Comparison of ENCODE assay signal across 2 cellular contexts in genomic region chr11:72100009-72100408, GRCh38.
TF ChIP-seq lines count a peak whose summit lies in the region.

No MANE protein-coding gene starts in this region.

TF ChIP-seq in SK-N-SH, 30 proteins besides CTCF, POLR2A, EP300 and RAD21 (continued from another document):
- TF ChIP-seq, protein P1, sequence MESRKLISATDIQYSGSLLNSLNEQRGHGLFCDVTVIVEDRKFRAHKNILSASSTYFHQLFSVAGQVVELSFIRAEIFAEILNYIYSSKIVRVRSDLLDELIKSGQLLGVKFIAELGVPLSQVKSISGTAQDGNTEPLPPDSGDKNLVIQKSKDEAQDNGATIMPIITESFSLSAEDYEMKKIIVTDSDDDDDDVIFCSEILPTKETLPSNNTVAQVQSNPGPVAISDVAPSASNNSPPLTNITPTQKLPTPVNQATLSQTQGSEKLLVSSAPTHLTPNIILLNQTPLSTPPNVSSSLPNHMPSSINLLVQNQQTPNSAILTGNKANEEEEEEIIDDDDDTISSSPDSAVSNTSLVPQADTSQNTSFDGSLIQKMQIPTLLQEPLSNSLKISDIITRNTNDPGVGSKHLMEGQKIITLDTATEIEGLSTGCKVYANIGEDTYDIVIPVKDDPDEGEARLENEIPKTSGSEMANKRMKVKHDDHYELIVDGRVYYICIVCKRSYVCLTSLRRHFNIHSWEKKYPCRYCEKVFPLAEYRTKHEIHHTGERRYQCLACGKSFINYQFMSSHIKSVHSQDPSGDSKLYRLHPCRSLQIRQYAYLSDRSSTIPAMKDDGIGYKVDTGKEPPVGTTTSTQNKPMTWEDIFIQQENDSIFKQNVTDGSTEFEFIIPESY (IDR thresholded peaks at IDR 0.05; ENCODE audit: borderline replicate concordance, low read depth): no peak
- TF ChIP-seq EZH2phosphoT487 (IDR thresholded peaks at IDR 0.05; ENCODE audit: borderline replicate concordance, low read depth) (no peak), SMC3 (IDR thresholded peaks at IDR 0.05; ENCODE audit: low read depth, low read length) (no peak), RCOR1 (IDR thresholded peaks at IDR 0.05; ENCODE audit: low read length) (no peak), USF2 (IDR thresholded peaks at IDR 0.05; ENCODE audit: borderline replicate concordance, low read depth, low read length) (no peak), FOSL2 (IDR thresholded peaks at IDR 0.05; ENCODE audit: borderline replicate concordance, low read depth) (no peak), RXRA (IDR thresholded peaks at IDR 0.05; ENCODE audit: borderline replicate concordance, low read depth) (no peak)
- TF ChIP-seq, protein P2, sequence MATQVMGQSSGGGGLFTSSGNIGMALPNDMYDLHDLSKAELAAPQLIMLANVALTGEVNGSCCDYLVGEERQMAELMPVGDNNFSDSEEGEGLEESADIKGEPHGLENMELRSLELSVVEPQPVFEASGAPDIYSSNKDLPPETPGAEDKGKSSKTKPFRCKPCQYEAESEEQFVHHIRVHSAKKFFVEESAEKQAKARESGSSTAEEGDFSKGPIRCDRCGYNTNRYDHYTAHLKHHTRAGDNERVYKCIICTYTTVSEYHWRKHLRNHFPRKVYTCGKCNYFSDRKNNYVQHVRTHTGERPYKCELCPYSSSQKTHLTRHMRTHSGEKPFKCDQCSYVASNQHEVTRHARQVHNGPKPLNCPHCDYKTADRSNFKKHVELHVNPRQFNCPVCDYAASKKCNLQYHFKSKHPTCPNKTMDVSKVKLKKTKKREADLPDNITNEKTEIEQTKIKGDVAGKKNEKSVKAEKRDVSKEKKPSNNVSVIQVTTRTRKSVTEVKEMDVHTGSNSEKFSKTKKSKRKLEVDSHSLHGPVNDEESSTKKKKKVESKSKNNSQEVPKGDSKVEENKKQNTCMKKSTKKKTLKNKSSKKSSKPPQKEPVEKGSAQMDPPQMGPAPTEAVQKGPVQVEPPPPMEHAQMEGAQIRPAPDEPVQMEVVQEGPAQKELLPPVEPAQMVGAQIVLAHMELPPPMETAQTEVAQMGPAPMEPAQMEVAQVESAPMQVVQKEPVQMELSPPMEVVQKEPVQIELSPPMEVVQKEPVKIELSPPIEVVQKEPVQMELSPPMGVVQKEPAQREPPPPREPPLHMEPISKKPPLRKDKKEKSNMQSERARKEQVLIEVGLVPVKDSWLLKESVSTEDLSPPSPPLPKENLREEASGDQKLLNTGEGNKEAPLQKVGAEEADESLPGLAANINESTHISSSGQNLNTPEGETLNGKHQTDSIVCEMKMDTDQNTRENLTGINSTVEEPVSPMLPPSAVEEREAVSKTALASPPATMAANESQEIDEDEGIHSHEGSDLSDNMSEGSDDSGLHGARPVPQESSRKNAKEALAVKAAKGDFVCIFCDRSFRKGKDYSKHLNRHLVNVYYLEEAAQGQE (IDR thresholded peaks at IDR 0.05; ENCODE audit: low read depth, low read length): no peak
- TF ChIP-seq, protein P3, sequence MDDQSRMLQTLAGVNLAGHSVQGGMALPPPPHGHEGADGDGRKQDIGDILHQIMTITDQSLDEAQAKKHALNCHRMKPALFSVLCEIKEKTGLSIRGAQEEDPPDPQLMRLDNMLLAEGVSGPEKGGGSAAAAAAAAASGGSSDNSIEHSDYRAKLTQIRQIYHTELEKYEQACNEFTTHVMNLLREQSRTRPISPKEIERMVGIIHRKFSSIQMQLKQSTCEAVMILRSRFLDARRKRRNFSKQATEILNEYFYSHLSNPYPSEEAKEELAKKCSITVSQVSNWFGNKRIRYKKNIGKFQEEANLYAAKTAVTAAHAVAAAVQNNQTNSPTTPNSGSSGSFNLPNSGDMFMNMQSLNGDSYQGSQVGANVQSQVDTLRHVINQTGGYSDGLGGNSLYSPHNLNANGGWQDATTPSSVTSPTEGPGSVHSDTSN (IDR thresholded peaks at IDR 0.05): no peak

TF ChIP-seq in SK-N-SH treated with all-trans-retinoic acid at 6 μM for 48 hours, 23 proteins besides CTCF, POLR2A, EP300 and RAD21 (continued from another document):
- TF ChIP-seq POU6F1 (CRISPR knock-in tag; IDR thresholded peaks at IDR 0.05; ENCODE audit: borderline replicate concordance, low read depth): no peak
- no peak for TF ChIP-seq CSRNP3 (CRISPR knock-in tag; IDR thresholded peaks at IDR 0.05)
- TF ChIP-seq PATZ1 (CRISPR knock-in tag; IDR thresholded peaks at IDR 0.05; ENCODE audit: borderline replicate concordance): no peak
- no peak for TF ChIP-seq TCF4 (CRISPR knock-in tag; IDR thresholded peaks at IDR 0.05; ENCODE audit: borderline replicate concordance)
- TF ChIP-seq, protein P4, sequence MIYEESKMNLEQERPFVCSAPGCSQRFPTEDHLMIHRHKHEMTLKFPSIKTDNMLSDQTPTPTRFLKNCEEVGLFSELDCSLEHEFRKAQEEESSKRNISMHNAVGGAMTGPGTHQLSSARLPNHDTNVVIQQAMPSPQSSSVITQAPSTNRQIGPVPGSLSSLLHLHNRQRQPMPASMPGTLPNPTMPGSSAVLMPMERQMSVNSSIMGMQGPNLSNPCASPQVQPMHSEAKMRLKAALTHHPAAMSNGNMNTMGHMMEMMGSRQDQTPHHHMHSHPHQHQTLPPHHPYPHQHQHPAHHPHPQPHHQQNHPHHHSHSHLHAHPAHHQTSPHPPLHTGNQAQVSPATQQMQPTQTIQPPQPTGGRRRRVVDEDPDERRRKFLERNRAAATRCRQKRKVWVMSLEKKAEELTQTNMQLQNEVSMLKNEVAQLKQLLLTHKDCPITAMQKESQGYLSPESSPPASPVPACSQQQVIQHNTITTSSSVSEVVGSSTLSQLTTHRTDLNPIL (CRISPR knock-in tag; IDR thresholded peaks at IDR 0.05; ENCODE audit: low read depth): no peak
- no peak for TF ChIP-seq ZNF8 (CRISPR knock-in tag; IDR thresholded peaks at IDR 0.05)
- TF ChIP-seq ZNF565 (CRISPR knock-in tag; conservative IDR thresholded peaks at IDR 0.05; ENCODE audit: low read depth): no peak
